In genomic region chr15:96160800-96161199, GRCh38 we compare ENCODE assay signal across 1 cellular context.
TF ChIP-seq lines count a peak whose summit lies in the region.

No MANE protein-coding gene starts in this region.

TF ChIP-seq in SK-N-SH treated with all-trans-retinoic acid at 6 μM for 48 hours, 23 proteins besides CTCF, POLR2A, EP300 and RAD21 (continued from another document):
- no peak for TF ChIP-seq TSHZ2 (CRISPR knock-in tag; IDR thresholded peaks at IDR 0.05)
